ENCODE assay signal across 1 cellular context in the genomic region with DNA sequence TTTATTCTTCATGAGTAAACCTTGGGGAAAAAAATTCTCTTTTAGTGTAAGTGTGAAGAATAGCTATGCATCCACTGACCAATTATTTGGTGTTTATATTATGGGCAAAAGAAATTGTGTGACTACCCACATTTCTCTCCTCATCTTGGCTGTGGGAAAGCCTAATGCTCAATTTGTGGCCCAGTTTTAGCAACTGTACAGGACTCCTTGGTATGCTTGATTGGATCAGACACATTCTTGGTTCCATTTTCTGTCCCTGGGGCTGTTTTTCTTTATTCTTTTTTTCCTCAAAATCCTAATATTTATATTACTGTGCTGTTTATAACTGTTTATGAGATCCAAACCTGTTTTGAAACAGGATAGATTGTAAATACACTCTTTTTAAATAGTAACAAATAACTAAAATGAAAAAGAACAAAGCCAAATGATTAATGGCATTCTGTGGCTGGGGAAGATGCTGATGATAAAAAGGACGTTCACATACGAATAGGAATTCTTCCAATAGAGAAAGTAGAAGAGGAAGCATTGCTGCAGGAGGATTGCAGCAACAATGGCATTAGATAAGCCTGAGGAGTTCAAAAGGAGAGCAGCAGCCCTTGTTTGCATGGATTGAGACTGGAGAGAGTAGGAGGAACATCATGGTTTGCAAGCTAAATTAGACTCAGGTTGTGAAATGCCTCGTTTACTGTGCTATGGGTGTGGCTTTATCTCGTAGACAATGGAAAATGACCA.
TF ChIP-seq lines count a peak whose summit lies in the region.

No MANE protein-coding gene starts in this region.

TF ChIP-seq in WTC11, 78 proteins besides CTCF, POLR2A, EP300 and RAD21 (continued from another document):
- TF ChIP-seq, protein P1, sequence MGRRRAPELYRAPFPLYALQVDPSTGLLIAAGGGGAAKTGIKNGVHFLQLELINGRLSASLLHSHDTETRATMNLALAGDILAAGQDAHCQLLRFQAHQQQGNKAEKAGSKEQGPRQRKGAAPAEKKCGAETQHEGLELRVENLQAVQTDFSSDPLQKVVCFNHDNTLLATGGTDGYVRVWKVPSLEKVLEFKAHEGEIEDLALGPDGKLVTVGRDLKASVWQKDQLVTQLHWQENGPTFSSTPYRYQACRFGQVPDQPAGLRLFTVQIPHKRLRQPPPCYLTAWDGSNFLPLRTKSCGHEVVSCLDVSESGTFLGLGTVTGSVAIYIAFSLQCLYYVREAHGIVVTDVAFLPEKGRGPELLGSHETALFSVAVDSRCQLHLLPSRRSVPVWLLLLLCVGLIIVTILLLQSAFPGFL (CRISPR knock-in tag; IDR thresholded peaks at IDR 0.05; ENCODE audit: borderline replicate concordance), result no peak
- no peak for TF ChIP-seq JUN (CRISPR knock-in tag; IDR thresholded peaks at IDR 0.05)
- no peak for TF ChIP-seq PRRX2 (CRISPR knock-in tag; IDR thresholded peaks at IDR 0.05)
- TF ChIP-seq, protein P2, sequence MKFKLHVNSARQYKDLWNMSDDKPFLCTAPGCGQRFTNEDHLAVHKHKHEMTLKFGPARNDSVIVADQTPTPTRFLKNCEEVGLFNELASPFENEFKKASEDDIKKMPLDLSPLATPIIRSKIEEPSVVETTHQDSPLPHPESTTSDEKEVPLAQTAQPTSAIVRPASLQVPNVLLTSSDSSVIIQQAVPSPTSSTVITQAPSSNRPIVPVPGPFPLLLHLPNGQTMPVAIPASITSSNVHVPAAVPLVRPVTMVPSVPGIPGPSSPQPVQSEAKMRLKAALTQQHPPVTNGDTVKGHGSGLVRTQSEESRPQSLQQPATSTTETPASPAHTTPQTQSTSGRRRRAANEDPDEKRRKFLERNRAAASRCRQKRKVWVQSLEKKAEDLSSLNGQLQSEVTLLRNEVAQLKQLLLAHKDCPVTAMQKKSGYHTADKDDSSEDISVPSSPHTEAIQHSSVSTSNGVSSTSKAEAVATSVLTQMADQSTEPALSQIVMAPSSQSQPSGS (CRISPR knock-in tag; IDR thresholded peaks at IDR 0.05; ENCODE audit: borderline replicate concordance, low read depth), result no peak
